ENCODE assay signal across 28 cellular contexts in genomic region chr3:4992118-4992517, GRCh38.
"Had no signal": no experiment of that assay in that cellular context is flagged by ENCODE, and none has a peak within 500 bp of the region (broad histone marks: within the 10 kb centered on the region; RNA-seq: fewer than 3 reads in every experiment).

No MANE protein-coding gene starts in this region.

- H3K4me3 ChIP-seq: breast epithelium, SJSA1 had no signal

- DNase-seq: activated CD4-positive, alpha-beta T cell treated with anti-CD3 and anti-CD28 coated beads for 4 hours; activated CD4-positive, alpha-beta T cell treated with anti-CD3 and anti-CD28 coated beads, Interleukin-2, amount 50 U/mL, for 48 hours; activated gamma-delta T cell treated with Interleukin-2 at 50 U/mL for 16 hours; activated naive CD4-positive, alpha-beta T cell treated with anti-CD3 and anti-CD28 coated beads, Interleukin-2, amount 10 ng/mL, durations not matched to agents 7 days and 5 days; activated naive CD8-positive, alpha-beta T cell treated with anti-CD3 and anti-CD28 coated beads for 36 hours; activated T-cell treated with anti-CD3 and anti-CD28 coated beads for 4 hours; activated T-cell treated with anti-CD3 and anti-CD28 coated beads, Interleukin-2, amount 50 U/mL, for 72 hours; aorta; caudate nucleus; Karpas-422; MM.1S; NCI-H1105; NCI-H1436; NCI-H187; NCI-H2081; NCI-H510A treated with DMSO at 0.1 percent for 48 hours; NCI-H69; NK-92 treated with Interleukin-12 subunit alpha and Interleukin-12 subunit beta, amount 100 ng/mL, for 24 hours; OCI-M1; RPMI8226; SHP77; SW 1271 had no signal

- H3K27ac ChIP-seq: breast epithelium, SJSA1 had no signal

- H3K36me3 ChIP-seq: breast epithelium, SJSA1 had no signal

- H3K36me3 Mint-ChIP-seq: activated naive CD4-positive, alpha-beta T cell treated with anti-CD3 and anti-CD28 coated beads, Interleukin-2, amount 10 ng/mL, durations not matched to agents 7 days and 5 days; activated naive CD8-positive, alpha-beta T cell treated with anti-CD3 and anti-CD28 coated beads for 36 hours had no signal

- ATAC-seq: activated CD4-positive, CD25-positive, alpha-beta regulatory T cell treated with anti-CD3 and anti-CD28 coated beads, Interleukin-2, amount 50 U/mL, for 24 hours; activated T-cell treated with anti-CD3 and anti-CD28 coated beads, Interleukin-2, amount 50 U/mL, for 72 hours; Panc1; SK-N-SH treated with all-trans-retinoic acid at 6 μM for 48 hours had no signal

- H3K4me3 Mint-ChIP-seq: activated naive CD4-positive, alpha-beta T cell treated with anti-CD3 and anti-CD28 coated beads, Interleukin-2, amount 10 ng/mL, durations not matched to agents 7 days and 5 days; activated naive CD8-positive, alpha-beta T cell treated with anti-CD3 and anti-CD28 coated beads for 36 hours; activated T-cell treated with anti-CD3 and anti-CD28 coated beads, Interleukin-2, amount 50 U/mL, for 72 hours had no signal

- H3K27me3 Mint-ChIP-seq: activated naive CD8-positive, alpha-beta T cell treated with anti-CD3 and anti-CD28 coated beads for 36 hours had no signal

- H3K9me3 ChIP-seq: breast epithelium, SJSA1 had no signal

- H3K27ac Mint-ChIP-seq: activated naive CD4-positive, alpha-beta T cell treated with anti-CD3 and anti-CD28 coated beads, Interleukin-2, amount 10 ng/mL, durations not matched to agents 7 days and 5 days; activated naive CD8-positive, alpha-beta T cell treated with anti-CD3 and anti-CD28 coated beads for 36 hours; activated T-cell treated with anti-CD3 and anti-CD28 coated beads, Interleukin-2, amount 50 U/mL, for 72 hours; activated T-helper 2 cell treated with anti-CD3 and anti-CD28 coated beads, Interferon-gamma antibody, Interleukin-2, Interleukin-4, amounts not matched to agents 10 μg/mL and 5 μg/mL and 100 μg/mL, durations not matched to agents 14 hours and 24 hours and 36 hours had no signal

- H3K27me3 ChIP-seq: breast epithelium, SJSA1 had no signal

- H3K9me3 Mint-ChIP-seq: activated naive CD4-positive, alpha-beta T cell treated with anti-CD3 and anti-CD28 coated beads, Interleukin-2, amount 10 ng/mL, durations not matched to agents 7 days and 5 days; activated naive CD8-positive, alpha-beta T cell treated with anti-CD3 and anti-CD28 coated beads for 36 hours; activated T-cell treated with anti-CD3 and anti-CD28 coated beads, Interleukin-2, amount 50 U/mL, for 72 hours; activated T-helper 2 cell treated with anti-CD3 and anti-CD28 coated beads, Interferon-gamma antibody, Interleukin-2, Interleukin-4, amounts not matched to agents 10 μg/mL and 5 μg/mL and 100 μg/mL, durations not matched to agents 14 hours and 24 hours and 36 hours had no signal
